Comparison of ENCODE assay signal across 1 cellular context in genomic region chr7:75789501-75789900, GRCh38.
TF ChIP-seq lines count a peak whose summit lies in the region.

No MANE protein-coding gene starts in this region.

TF ChIP-seq in IMR-90, 13 proteins besides CTCF, POLR2A, EP300 and RAD21:
- no peak for TF ChIP-seq SMC3 (IDR thresholded peaks at IDR 0.05; ENCODE audit: low read depth, low read length)
- no peak for TF ChIP-seq RCOR1 (IDR thresholded peaks at IDR 0.05; ENCODE audit: insufficient replicate concordance, low read length)
- TF ChIP-seq CEBPB (IDR thresholded peaks at IDR 0.05; ENCODE audit: low read depth, low read length), result no peak
- no peak for TF ChIP-seq CHD1 (IDR thresholded peaks at IDR 0.05; ENCODE audit: low read depth, low read length)
- TF ChIP-seq FOS (IDR thresholded peaks at IDR 0.05; ENCODE audit: low read depth, low read length), result no peak
- no peak for TF ChIP-seq NFE2L2 (IDR thresholded peaks at IDR 0.05; ENCODE audit: low read depth, low read length)
- TF ChIP-seq BHLHE40 (IDR thresholded peaks at IDR 0.05; ENCODE audit: low read depth, low read length), result no peak
- TF ChIP-seq ELK1 (IDR thresholded peaks at IDR 0.05; ENCODE audit: borderline replicate concordance, low read depth, low read length), result no peak
- TF ChIP-seq USF2 (IDR thresholded peaks at IDR 0.05; ENCODE audit: low read depth, low read length), result no peak
- TF ChIP-seq MAZ (IDR thresholded peaks at IDR 0.05; ENCODE audit: borderline replicate concordance, low read depth, low read length), result no peak
- no peak for TF ChIP-seq RFX5 (IDR thresholded peaks at IDR 0.05; ENCODE audit: low read depth, low read length)
- no peak for TF ChIP-seq MAFK (IDR thresholded peaks at IDR 0.05; ENCODE audit: low read depth, low read length)
- TF ChIP-seq MXI1 (IDR thresholded peaks at IDR 0.05; ENCODE audit: borderline replicate concordance, low read depth, low read length), result no peak
